ENCODE assay signal across 9 cellular contexts in genomic region chr10:70672165-70672992, GRCh38. TPM values are rescaled to one million over a fixed set of nuclear protein-coding genes. Genes with fewer than 3 reads are reported as not detected.
DNase-seq lines count a peak whose midpoint lies in the region; ATAC-seq, FAIRE-seq and TF ChIP-seq lines count a peak whose summit lies in the region.
"Had no signal": no experiment of that assay in that cellular context is flagged by ENCODE, and none has a peak within 500 bp of the region (broad histone marks: within the 10 kb centered on the region; RNA-seq: fewer than 3 reads in every experiment).

Gene ADAMTS14 (plus strand): TSS chr10:70672506. CDS start chr10:70672803, 297 bp downstream.

- no peak for TF ChIP-seq CTCF in SK-N-SH (IDR thresholded peaks at IDR 0.05)
- TF ChIP-seq CTCF in HepG2 (CRISPR knock-in tag; IDR thresholded peaks at IDR 0.05) = no peak
- no peak for TF ChIP-seq CTCF in stomach (IDR thresholded peaks at IDR 0.05)

- peak; percentile 17 for DNase-seq in activated T-cell treated with anti-CD3 and anti-CD28 coated beads for 48 hours (ENCODE audit: low read depth)
- no peak for DNase-seq in activated T-cell treated with anti-CD3 and anti-CD28 coated beads for 4 hours
- DNase-seq in SK-N-SH = peak; percentile 93
- DNase-seq in HepG2 (ENCODE audit: low spot score) = no peak
- DNase-seq in stomach = no peak
- DNase-seq in NCI-H187 (lab: John Stamatoyannopoulos, UW) = no peak
- no peak for DNase-seq in NCI-H128 (lab: John Stamatoyannopoulos, UW; ENCODE audit: unreplicated experiment)

- H3K36me3 ChIP-seq in SK-N-SH (replicated peaks in 1 of 2; ENCODE audit: control insufficient read depth in 1 of 2, insufficient read depth in 2 of 2, low read length in 1 of 2) (no peaks in the 10 kb centered on the region), HepG2 (replicated peaks in 1 of 2; ENCODE audit: control insufficient read depth in 1 of 2, insufficient read depth in 2 of 2, low read length in 2 of 2) (no peaks in the 10 kb centered on the region), stomach (no peaks in the 10 kb centered on the region)

- no CpG with 5 or more reads among the region's 99 CpGs for WGBS in SK-N-SH (ENCODE audit: low lambda C conversion rate)
- 2% methylated on average over 13 of the region's 99 CpGs for WGBS in HepG2 (ENCODE audit: low lambda C conversion rate)
- WGBS in stomach, 5 donors = 1 to 8% (median 1%) methylated on average over 28 to 98 of the region's 99 CpGs

- no peak; the same call in 1 of the 2 replicates for TF ChIP-seq RAD21 in SK-N-SH (IDR thresholded peaks at IDR 0.05; ENCODE audit: low read length)
- TF ChIP-seq RAD21 in HepG2 (CRISPR knock-in tag; IDR thresholded peaks at IDR 0.05) = no peak

- CTCF ChIA-PET in SK-N-SH (lab: Yijun Ruan, JAX) (interaction anchor here (0.8 to 1.4 kb wide), 6 partner anchors 10 to 211 kb away, joined by 3 to 4 read pairs (median 4); no protein-coding TSS in a partner anchor), HepG2 (lab: Yijun Ruan, JAX; ENCODE audit: low intra/inter-chr PET ratio, low total read pairs) (no interaction called here)

- H3K27me3 ChIP-seq in SK-N-SH (ENCODE audit: insufficient read depth) (no peaks in the 10 kb centered on the region), HepG2 (ENCODE audit: control insufficient read depth in 1 of 2, insufficient read depth in 2 of 2, low read length in 2 of 2) (peaks cover 2 to 21% of the 10 kb centered on the region in 2 experiments), stomach (peaks cover 5 to 54% (median 23%) of the 10 kb centered on the region in 3 donors)

- peak within 1 kb of the TSS; percentile 44 for H3K9ac ChIP-seq in SK-N-SH
- no peak within 1 kb of the TSS for H3K9ac ChIP-seq in HepG2 (ENCODE audit: insufficient read depth, low read depth, low read length)

- no TSS peak for BruUV-seq in HepG2 (replicated peaks; lab: Mats Ljungman, UMichigan)

- H3K9me3 ChIP-seq in SK-N-SH (no peaks in the 10 kb centered on the region), HepG2 (ENCODE audit: low read length) (no peaks in the 10 kb centered on the region), stomach (no peaks in the 10 kb centered on the region)

- no peaks in the 10 kb centered on the region for H3K9me3 Mint-ChIP-seq in dendritic cell treated with granulocyte-macrophage colony-stimulating factor and Interleukin-4, amounts not matched to agents 40 ng/mL and 50 ng/mL, for 4 days

- TF ChIP-seq POLR2A in HepG2 (IDR thresholded peaks at IDR 0.05; ENCODE audit: insufficient read depth in 1 of 2, low read depth in 2 of 2, low read length in 2 of 2) (no peak), stomach (IDR thresholded peaks at IDR 0.05) (no peak)

- FAIRE-seq in HepG2 (lab: Jason Lieb, UNC) = no peak
- FAIRE-seq: GM18507 had no signal

- H3K4me3 Mint-ChIP-seq in dendritic cell treated with granulocyte-macrophage colony-stimulating factor and Interleukin-4, amounts not matched to agents 40 ng/mL and 50 ng/mL, for 4 days = peak within 1 kb of the TSS; percentile 63

- POLR2A ChIA-PET in SK-N-SH (lab: Yijun Ruan, JAX) = interaction anchor here (0.6 to 0.7 kb wide), 2 partner anchors 9 to 88 kb away, joined by 3 to 4 read pairs; no protein-coding TSS in a partner anchor
- POLR2A ChIA-PET in HepG2 (lab: Yijun Ruan, JAX) = no interaction called here

- peaks cover 67% of the 10 kb centered on the region for H3K4me1 Mint-ChIP-seq in dendritic cell treated with granulocyte-macrophage colony-stimulating factor and Interleukin-4, amounts not matched to agents 40 ng/mL and 50 ng/mL, for 4 days (ENCODE audit: low read depth)

- peaks cover 12% of the 10 kb centered on the region for H3F3A ChIP-seq in SK-N-SH (replicated peaks; ENCODE audit: insufficient read depth)

- ATAC-seq in HepG2 = peak; percentile 52

- no peaks in the 10 kb centered on the region for H4K20me1 ChIP-seq in SK-N-SH (ENCODE audit: insufficient read depth)
- no peaks in the 10 kb centered on the region for H4K20me1 ChIP-seq in HepG2 (ENCODE audit: insufficient read depth, low read length)

- peak within 1 kb of the TSS; percentile 59 to 77; a peak in 3 of 4 replicates for H3K27ac ChIP-seq in SK-N-SH (ENCODE audit: low read depth in 2 of 2, low read length in 1 of 2)
- no peak within 1 kb of the TSS for H3K27ac ChIP-seq in HepG2 (ENCODE audit: extremely low read length, insufficient read depth, low read length)
- peak within 1 kb of the TSS in 4 of 5 donors; percentile 26 to 73 (median 55) for H3K27ac ChIP-seq in stomach

- intact Hi-C loops in dendritic cell treated with granulocyte-macrophage colony-stimulating factor and Interleukin-4, amounts not matched to agents 40 ng/mL and 50 ng/mL, for 4 days (cut with micrococcal nuclease) = loop anchor here (2.0 to 5.0 kb wide), 2 partner anchors 16 to 85 kb away; no protein-coding TSS in a partner anchor
- intact Hi-C loops in HepG2 (cut with micrococcal nuclease; ENCODE audit: unreplicated experiment) = loop anchor here (10.0 kb wide), 1 partner anchor 118 kb away; no protein-coding TSS in a partner anchor
- intact Hi-C loops in stomach (cut with DNase I; ENCODE audit: low total_unique reads) = no loop called here

- H3K79me2 ChIP-seq in SK-N-SH (ENCODE audit: insufficient read depth) = no peaks in the 10 kb centered on the region
- no peaks in the 10 kb centered on the region for H3K79me2 ChIP-seq in HepG2 (ENCODE audit: insufficient read depth, low read length)

- H3K4me2 ChIP-seq in SK-N-SH (peak within 1 kb of the TSS; percentile 86; the same call in 1 of the 2 replicates), HepG2 (ENCODE audit: low read depth, low read length) (peak within 1 kb of the TSS; percentile 42)

- in situ Hi-C loops in HepG2 (cut with HindIII; ENCODE audit: extremely low pct_ligation_motif_present, low pct_unique_long_range_greater_than_20kb) = no loop called here

- peak within 1 kb of the TSS; percentile 10 for H3K27ac Mint-ChIP-seq in dendritic cell treated with granulocyte-macrophage colony-stimulating factor and Interleukin-4, amounts not matched to agents 40 ng/mL and 50 ng/mL, for 4 days

- H2AFZ ChIP-seq in SK-N-SH (ENCODE audit: low read depth) = 0 out of 2 replicates have a peak within 1 kb of the TSS, but pooled peaks have one; percentile 57
- no peak within 1 kb of the TSS for H2AFZ ChIP-seq in HepG2 (ENCODE audit: low read length)

- TF ChIP-seq EP300 in SK-N-SH (IDR thresholded peaks at IDR 0.05; ENCODE audit: borderline replicate concordance in 1 of 2, low read depth in 1 of 2, low read length in 1 of 2) (no peak), HepG2 (IDR thresholded peaks at IDR 0.05; ENCODE audit: low read depth in 2 of 2, low read length in 2 of 2) (no peak), HepG2 (CRISPR knock-in tag; IDR thresholded peaks at IDR 0.05; ENCODE audit: borderline replicate concordance) (no peak), stomach (IDR thresholded peaks at IDR 0.05) (no peak)

- H3K4me1 ChIP-seq in SK-N-SH (ENCODE audit: control insufficient read depth in 1 of 2, insufficient read depth in 2 of 2, low read depth in 1 of 2, low read length in 1 of 2) (peaks cover 5 to 36% of the 10 kb centered on the region in 2 experiments; a peak in 3 of 4 replicates), HepG2 (ENCODE audit: insufficient read depth, low read length) (peaks cover 3% of the 10 kb centered on the region), stomach (peaks cover 0 to 29% (median 16%) of the 10 kb centered on the region in 4 donors)

- no peaks in the 10 kb centered on the region for H3K9me2 ChIP-seq in SK-N-SH

- H3K4me3 ChIP-seq in SK-N-SH (ENCODE audit: low read depth in 2 of 2, low read length in 1 of 2) = peak within 1 kb of the TSS; percentile 50 to 60
- H3K4me3 ChIP-seq in HepG2 (replicated peaks in 1 of 3; ENCODE audit: insufficient read depth in 1 of 3, low read depth in 2 of 3, low read length in 3 of 3) = no peak within 1 kb of the TSS
- H3K4me3 ChIP-seq in stomach = peak within 1 kb of the TSS; percentile 41 to 51 (median 46)

- peaks cover 69% of the 10 kb centered on the region for H3K27me3 Mint-ChIP-seq in dendritic cell treated with granulocyte-macrophage colony-stimulating factor and Interleukin-4, amounts not matched to agents 40 ng/mL and 50 ng/mL, for 4 days

- no peaks in the 10 kb centered on the region for H3K36me3 Mint-ChIP-seq in dendritic cell treated with granulocyte-macrophage colony-stimulating factor and Interleukin-4, amounts not matched to agents 40 ng/mL and 50 ng/mL, for 4 days (ENCODE audit: low read depth)

TF ChIP-seq in SK-N-SH, 30 proteins besides CTCF, POLR2A, EP300 and RAD21 (continues in another document):
- TF ChIP-seq GABPA (IDR thresholded peaks at IDR 0.05; ENCODE audit: low read depth) = no peak

TF ChIP-seq in HepG2, 621 proteins besides CTCF, POLR2A, EP300 and RAD21 (continues in another document):
- TF ChIP-seq ZNF34 (CRISPR knock-in tag; IDR thresholded peaks at IDR 0.05; ENCODE audit: borderline replicate concordance) = no peak

RNA-seq across cellular contexts. Expression of gene ADAMTS14, which starts in this region (rescaled TPM):
- polyA plus RNA-seq in SK-N-SH (2012; rRNA removed) (1.1 and 1.2 TPM in 2 replicates), HepG2 (2011; rRNA removed) (0.07 and 0.10 TPM in 2 replicates), stomach (under 1 TPM; 0.33 to 0.92 (median 0.62) TPM)
- polyA plus RNA-seq in SK-N-SH (2012; cell fraction: cytosol; rRNA removed) = 0.28 and 0.63 TPM in 2 replicates
- 8.5 and 9.2 TPM in 2 replicates for polyA plus RNA-seq in SK-N-SH (2012; cell fraction: nucleus; rRNA removed)
- total RNA-seq in HepG2 (2016; rRNA removed; fragmentation: Illumina TruSeq; extraction: Trizol) (0.04 TPM in 1 of 2 replicates, not detected in the other), stomach (1 to 10 TPM in 3 of 5 donors, not detected in 2; 7.0 to 9.4 (median 7.3) TPM)
- total RNA-seq in HepG2 (2016; cell fraction: cytosol; rRNA removed; fragmentation: Illumina TruSeq; extraction: Trizol; ENCODE audit: low read depth) = not detected in 2 replicates
- 0.04 TPM in 1 of 2 replicates, not detected in the other for total RNA-seq in HepG2 (2016; cell fraction: insoluble cytoplasmic fraction; rRNA removed; fragmentation: Illumina TruSeq; extraction: Trizol)
- not detected in 2 replicates for total RNA-seq in HepG2 (2016; cell fraction: membrane; rRNA removed; fragmentation: Illumina TruSeq; extraction: Trizol)
- 0.09 TPM in 1 of 2 replicates, not detected in the other for total RNA-seq in HepG2 (2016; cell fraction: nucleus; rRNA removed; fragmentation: Illumina TruSeq; extraction: Trizol)
- polyA plus RNA-seq in HepG2 (2011; cell fraction: cytosol; rRNA removed) = 0.03 and 0.04 TPM in 2 replicates
- polyA plus RNA-seq in HepG2 (2011; cell fraction: nucleus; rRNA removed) = 0.62 and 0.80 TPM in 2 replicates
- 0.03 TPM in 1 of 2 replicates, not detected in the other for polyA plus RNA-seq in HepG2 (2012)
- not detected in 2 replicates for polyA plus RNA-seq in HepG2 (2016; cell fraction: cytosol; fragmentation: Illumina TruSeq; extraction: Trizol; ENCODE audit: low read depth)
- 0.04 TPM in 1 of 2 replicates, not detected in the other for polyA plus RNA-seq in HepG2 (2016; cell fraction: insoluble cytoplasmic fraction; fragmentation: Illumina TruSeq; extraction: Trizol; ENCODE audit: low read depth)
- polyA plus RNA-seq in HepG2 (2016; cell fraction: membrane; fragmentation: Illumina TruSeq; extraction: Trizol; ENCODE audit: low read depth) = not detected in 2 replicates
- polyA plus RNA-seq in HepG2 (2016; cell fraction: nucleus; fragmentation: Illumina TruSeq; extraction: Trizol; ENCODE audit: insufficient read depth, low read depth) = 0.38 and 0.41 TPM in 2 replicates
- polyA minus RNA-seq in HepG2 (2011; rRNA and poly(A)+ RNA removed; ENCODE audit: low replicate concordance) = 0.08 and 0.09 TPM in 2 replicates
- polyA minus RNA-seq in HepG2 (2011; cell fraction: cytosol; rRNA and poly(A)+ RNA removed) = 0.10 TPM in 1 of 2 replicates, not detected in the other
- polyA minus RNA-seq in HepG2 (2011; cell fraction: nucleus; rRNA and poly(A)+ RNA removed) = 0.13 and 0.25 TPM in 2 replicates

Comparison
In these comparisons a context has a peak if more than half of its experiments do, and no peak if none do; other contexts are left out.
1. DNase-seq: peak in activated T-cell treated with anti-CD3 and anti-CD28 coated beads for 48 hours (single experiment) and SK-N-SH (single experiment); none in activated T-cell treated with anti-CD3 and anti-CD28 coated beads for 4 hours (single experiment), HepG2 (single experiment), stomach (single experiment), NCI-H187 (0 of 2) and NCI-H128 (single experiment).
2. Peak in ATAC-seq and H3K4me2 ChIP-seq in HepG2; RNA of the gene not detected or under 1 TPM.
3. H3K4me3 ChIP-seq: peak in SK-N-SH (2 of 2) and stomach (4 of 4); none in HepG2 (0 of 3).